Comparison of ENCODE assay signal across 2 cellular contexts in genomic region chr2:105600037-105600442, GRCh38.
TF ChIP-seq lines count a peak whose summit lies in the region.

No MANE protein-coding gene starts in this region.

TF ChIP-seq in K562, 482 proteins besides CTCF, POLR2A, EP300 and RAD21 (continues in another document):
- TF ChIP-seq ATF6 (CRISPR knock-in tag; IDR thresholded peaks at IDR 0.05) (no peak), PCBP2 (IDR thresholded peaks at IDR 0.05; ENCODE audit: low read depth, low read length, poor library complexity, severe bottlenecking) (no peak), POU5F1 (IDR thresholded peaks at IDR 0.05; ENCODE audit: borderline replicate concordance, low read depth, low read length, partially characterized antibody) (no peak), ZNF444 (CRISPR knock-in tag; IDR thresholded peaks at IDR 0.05) (no peak), CLOCK (CRISPR knock-in tag; IDR thresholded peaks at IDR 0.05; ENCODE audit: borderline replicate concordance) (no peak), CREB1 (IDR thresholded peaks at IDR 0.05) (no peak), CREB1 (CRISPR knock-in tag; IDR thresholded peaks at IDR 0.05) (no peak), ZNF3 (CRISPR knock-in tag; IDR thresholded peaks at IDR 0.05) (no peak), CTCFL (IDR thresholded peaks at IDR 0.05; ENCODE audit: borderline replicate concordance, insufficient read depth, low read depth, low read length, poor library complexity, severe bottlenecking) (no peak), KLF6 (CRISPR knock-in tag; IDR thresholded peaks at IDR 0.05; ENCODE audit: borderline replicate concordance) (no peak), ZNF316 (IDR thresholded peaks at IDR 0.05) (no peak), CREM (IDR thresholded peaks at IDR 0.05; ENCODE audit: low read depth) (no peak), ZNF79 (CRISPR knock-in tag; IDR thresholded peaks at IDR 0.05; ENCODE audit: low read depth) (no peak), CHD1 (IDR thresholded peaks at IDR 0.05; ENCODE audit: low read length) (no peak), CHD2 (IDR thresholded peaks at IDR 0.05; ENCODE audit: low read depth, low read length) (no peak), TCF7L2 (IDR thresholded peaks at IDR 0.05; ENCODE audit: low read depth, low read length) (no peak), SAFB (IDR thresholded peaks at IDR 0.05; ENCODE audit: borderline replicate concordance, low read depth, low read length) (no peak), YBX1 (IDR thresholded peaks at IDR 0.05) (no peak), EWSR1 (IDR thresholded peaks at IDR 0.05; ENCODE audit: borderline replicate concordance, low read depth, partially characterized antibody) (no peak), PURB (CRISPR knock-in tag; IDR thresholded peaks at IDR 0.05; ENCODE audit: low read depth) (no peak), KDM1A (IDR thresholded peaks at IDR 0.05) (no peak), XRCC5 (IDR thresholded peaks at IDR 0.05; ENCODE audit: low read depth, low read length) (no peak), FUS (optimal IDR thresholded peaks at IDR 0.05; ENCODE audit: low read depth, low read length) (no peak), ELK3 (CRISPR knock-in tag; IDR thresholded peaks at IDR 0.05) (no peak), BRF1 (IDR thresholded peaks at IDR 0.05; ENCODE audit: borderline replicate concordance, extremely low read depth, insufficient read length) (no peak), CEBPB (tag; IDR thresholded peaks at IDR 0.05) (no peak), CHCHD3 (CRISPR knock-in tag; IDR thresholded peaks at IDR 0.05) (no peak), ZKSCAN1 (IDR thresholded peaks at IDR 0.05; ENCODE audit: low read depth, low read length) (no peak), FOXP1 (CRISPR knock-in tag; IDR thresholded peaks at IDR 0.05) (no peak), PRMT5 (CRISPR knock-in tag; IDR thresholded peaks at IDR 0.05) (no peak)

TF ChIP-seq in WTC11, 78 proteins besides CTCF, POLR2A, EP300 and RAD21:
- no peak for TF ChIP-seq ZNF425 (CRISPR knock-in tag; conservative IDR thresholded peaks at IDR 0.05)
- no peak for TF ChIP-seq ZNF423 (CRISPR knock-in tag; IDR thresholded peaks at IDR 0.05)
- TF ChIP-seq KAT7 (CRISPR knock-in tag; IDR thresholded peaks at IDR 0.05; ENCODE audit: borderline replicate concordance): no peak
- TF ChIP-seq ATF1 (CRISPR knock-in tag; IDR thresholded peaks at IDR 0.05): no peak
- no peak for TF ChIP-seq NFATC4 (CRISPR knock-in tag; IDR thresholded peaks at IDR 0.05)
